11 cellular contexts compared by ENCODE assay signal in the genomic region with DNA sequence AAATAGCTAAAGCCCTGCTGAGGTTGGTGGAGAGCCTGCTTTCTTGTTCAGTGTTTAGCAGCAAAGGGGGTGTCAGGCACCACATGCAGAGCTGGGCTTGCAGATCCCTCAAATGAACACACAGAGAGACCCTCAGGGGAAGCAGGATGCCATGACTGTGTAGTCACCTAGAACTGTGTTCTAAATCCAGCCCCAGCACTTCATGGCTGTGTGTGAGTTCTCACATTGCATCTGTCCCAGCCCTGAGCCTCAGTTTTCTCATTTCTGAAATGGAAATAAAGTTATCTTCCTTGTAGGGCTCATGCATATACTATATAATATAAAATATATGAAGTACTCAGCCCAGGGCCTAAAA. TPM values are rescaled to one million over a fixed set of nuclear protein-coding genes. Genes with fewer than 3 reads are reported as not detected.
A peak's percentile ranks its signal among the peaks of the same experiment; 100 is the strongest.
DNase-seq lines count a peak whose midpoint lies in the region; ATAC-seq and TF ChIP-seq lines count a peak whose summit lies in the region.
"Had no signal": no experiment of that assay in that cellular context is flagged by ENCODE, and none has a peak within 500 bp of the region (broad histone marks: within the 10 kb centered on the region; RNA-seq: fewer than 3 reads in every experiment).

No MANE protein-coding gene starts in this region.

- H2BK5ac ChIP-seq in IMR-90 (ENCODE audit: low read depth, low read length, poor library complexity, severe bottlenecking) = peak overlapping the region; percentile 96

- CTCF ChIA-PET in IMR-90 (lab: Yijun Ruan, JAX) = no interaction called here

- peak overlapping the region; percentile 93 for H2AK5ac ChIP-seq in IMR-90 (ENCODE audit: low read depth, low read length)

- peak; percentile 33 for DNase-seq in ELR (ENCODE audit: low read depth)
- peak; percentile 27 for DNase-seq in IMR-90
- DNase-seq in left ventricle myocardium superior = no peak
- DNase-seq in HuH-7 (ENCODE audit: low spot score) = no peak
- DNase-seq in superior temporal gyrus (ENCODE audit: extremely low spot score) = no peak
- DNase-seq: DMS79, WERI-Rb-1 had no signal

- TF ChIP-seq RAD21 in IMR-90 (IDR thresholded peaks at IDR 0.05; ENCODE audit: low read length) = no peak

- peak overlapping the region; percentile 73 for H3K27ac ChIP-seq in IMR-90 (ENCODE audit: insufficient read depth, low read length)
- H3K27ac ChIP-seq: WERI-Rb-1 had no signal

- no peaks in the 10 kb centered on the region for H3K4me1 Mint-ChIP-seq in stimulated activated memory B cell treated with anti-CD40 and anti-IgM and Interleukin-4, amounts not matched to agents 10 μg/mL and 1 μg/mL and 100 μg/mL, for 72 hours

- peak overlapping the region; percentile 86 for H4K5ac ChIP-seq in IMR-90 (ENCODE audit: low read depth, low read length)

- peak overlapping the region; percentile 77 for H3K23ac ChIP-seq in IMR-90 (ENCODE audit: low read depth, low read length)

- POLR2A ChIA-PET in IMR-90 (lab: Charles Lee; ENCODE audit: unreplicated experiment) = no interaction called here

- ATAC-seq in IMR-90 (ENCODE audit: low read depth) = peak; percentile 7
- peak; percentile 7 for ATAC-seq in left ventricle myocardium superior
- no peak for ATAC-seq in HG02938 (IDR thresholded peaks at IDR 0.05; ENCODE audit: unreplicated experiment)
- no peak for ATAC-seq in stimulated activated memory B cell treated with anti-CD40 and anti-IgM and Interleukin-4, amounts not matched to agents 10 μg/mL and 1 μg/mL and 100 μg/mL, for 72 hours

- no peaks in the 10 kb centered on the region for H3K36me3 Mint-ChIP-seq in stimulated activated memory B cell treated with anti-CD40 and anti-IgM and Interleukin-4, amounts not matched to agents 10 μg/mL and 1 μg/mL and 100 μg/mL, for 72 hours

- peak overlapping the region; percentile 80 for H2BK120ac ChIP-seq in IMR-90 (ENCODE audit: low read depth, low read length)

- H2AFZ ChIP-seq in IMR-90 (replicated peaks; ENCODE audit: low read length, poor library complexity) = peak overlapping the region; percentile 34

- no peaks in the 10 kb centered on the region for H3K9me3 Mint-ChIP-seq in stimulated activated memory B cell treated with anti-CD40 and anti-IgM and Interleukin-4, amounts not matched to agents 10 μg/mL and 1 μg/mL and 100 μg/mL, for 72 hours
- H3K9me3 Mint-ChIP-seq: activated naive CD4-positive, alpha-beta T cell treated with anti-CD3 and anti-CD28 coated beads, Interleukin-2, amount 50 U/mL, for 24 hours had no signal

- H3K56ac ChIP-seq in IMR-90 (ENCODE audit: extremely low read depth, insufficient read depth, low read length) = peak overlapping the region; percentile 61

- peak overlapping the region; percentile 71; the same call in 2 of the 3 replicates for H2BK15ac ChIP-seq in IMR-90 (ENCODE audit: low read depth, low read length)

- H3K27me3 ChIP-seq in IMR-90 (ENCODE audit: control insufficient read depth, insufficient read depth, low read length) (no peaks in the 10 kb centered on the region), skeletal muscle satellite cell (ENCODE audit: control insufficient read depth, insufficient read depth, low read length) (no peaks in the 10 kb centered on the region)

- H3K36me3 ChIP-seq in IMR-90 (ENCODE audit: control insufficient read depth, insufficient read depth, low read length) = no peaks in the 10 kb centered on the region
- no peaks in the 10 kb centered on the region for H3K36me3 ChIP-seq in skeletal muscle satellite cell (ENCODE audit: insufficient read depth, low read length)
- H3K36me3 ChIP-seq: WERI-Rb-1 had no signal

- H3K27me3 Mint-ChIP-seq in stimulated activated memory B cell treated with anti-CD40 and anti-IgM and Interleukin-4, amounts not matched to agents 10 μg/mL and 1 μg/mL and 100 μg/mL, for 72 hours = peaks cover 22% of the 10 kb centered on the region
- H3K27me3 Mint-ChIP-seq: activated naive CD4-positive, alpha-beta T cell treated with anti-CD3 and anti-CD28 coated beads, Interleukin-2, amount 50 U/mL, for 24 hours had no signal

- H3K18ac ChIP-seq in IMR-90 (ENCODE audit: low read depth, low read length) = peak overlapping the region; percentile 87

- peak overlapping the region; percentile 58 to 61 for H4K8ac ChIP-seq in IMR-90 (ENCODE audit: low read depth in 2 of 2, low read length in 2 of 2)

- peak overlapping the region; percentile 56 for H2AK9ac ChIP-seq in IMR-90 (replicated peaks; ENCODE audit: low read depth, low read length, poor library complexity)

- H3K9ac ChIP-seq in IMR-90 (ENCODE audit: low read depth, low read length) = peak overlapping the region; percentile 49
- peak overlapping the region; percentile 19 for H3K9ac ChIP-seq in skeletal muscle satellite cell (ENCODE audit: low read depth, low read length)

- H3K4me3 Mint-ChIP-seq in stimulated activated memory B cell treated with anti-CD40 and anti-IgM and Interleukin-4, amounts not matched to agents 10 μg/mL and 1 μg/mL and 100 μg/mL, for 72 hours = no peak overlapping the region

- H3K4me3 ChIP-seq in IMR-90 (ENCODE audit: insufficient read depth, low read depth, low read length) (no peak overlapping the region), skeletal muscle satellite cell (ENCODE audit: low read length) (no peak overlapping the region)

- no peaks in the 10 kb centered on the region for H4K20me1 ChIP-seq in IMR-90 (ENCODE audit: insufficient read depth, low read length)

- H3K27ac Mint-ChIP-seq in stimulated activated memory B cell treated with anti-CD40 and anti-IgM and Interleukin-4, amounts not matched to agents 10 μg/mL and 1 μg/mL and 100 μg/mL, for 72 hours = no peak overlapping the region

- H4K91ac ChIP-seq in IMR-90 (ENCODE audit: insufficient read depth, low read depth, low read length) = peak overlapping the region; percentile 92

- no peak for TF ChIP-seq CTCF in IMR-90 (conservative IDR thresholded peaks at IDR 0.05; ENCODE audit: low read depth, low read length)

- H3K9me3 ChIP-seq in IMR-90 (ENCODE audit: control insufficient read depth, insufficient read depth, low read length) (no peaks in the 10 kb centered on the region), skeletal muscle satellite cell (replicated peaks; ENCODE audit: low read length) (no peaks in the 10 kb centered on the region)

- peak overlapping the region; percentile 86 for H3K14ac ChIP-seq in IMR-90 (replicated peaks; ENCODE audit: low read depth, low read length)

- dilution Hi-C loops in IMR-90 (cut with HindIII; ENCODE audit: low sequenced_read_pairs, unreplicated experiment) = no loop called here

- H3K4me2 ChIP-seq in IMR-90 (ENCODE audit: low read depth, low read length) (peak overlapping the region; percentile 20; the same call in 1 of the 2 replicates), skeletal muscle satellite cell (ENCODE audit: low read length) (peak overlapping the region; percentile 31)

- in situ Hi-C loops in IMR-90 (cut with MboI; ENCODE audit: low sequenced_read_pairs) = loop anchor here (25.0 kb wide), 1 partner anchor 789 kb away; a partner anchor contains a TSS

- peaks cover 45% of the 10 kb centered on the region for H3K9me1 ChIP-seq in IMR-90 (ENCODE audit: insufficient read depth, low read length)

- peaks cover 36% of the 10 kb centered on the region for H3K4me1 ChIP-seq in IMR-90 (ENCODE audit: control insufficient read depth, insufficient read depth, low read length)
- H3K4me1 ChIP-seq in skeletal muscle satellite cell (ENCODE audit: control insufficient read depth, insufficient read depth, low read length) = peaks cover 31% of the 10 kb centered on the region

- H2BK20ac ChIP-seq in IMR-90 (ENCODE audit: low read depth, low read length) = peak overlapping the region; percentile 93

- intact Hi-C loops in IMR-90 (cut with micrococcal nuclease) = no loop called here
- intact Hi-C loops in left ventricle myocardium superior (cut with micrococcal nuclease) = no loop called here

- BruUV-seq in IMR-90 (replicated peaks; lab: Mats Ljungman, UMichigan) = no TSS peak

- TF ChIP-seq POLR2A in IMR-90 (IDR thresholded peaks at IDR 0.05; ENCODE audit: low read depth, low read length) = no peak

- H3K79me1 ChIP-seq in IMR-90 (ENCODE audit: low read depth in 1 of 2, low read length in 2 of 2) = peaks cover 0 to 24% of the 10 kb centered on the region in 2 experiments; a peak in 2 of 4 replicates

- peak overlapping the region; percentile 94 for H3K4ac ChIP-seq in IMR-90 (ENCODE audit: low read depth, low read length)

TF ChIP-seq in IMR-90, 13 proteins besides CTCF, POLR2A, EP300 and RAD21:
- no peak for TF ChIP-seq SMC3 (IDR thresholded peaks at IDR 0.05; ENCODE audit: low read depth, low read length)
- TF ChIP-seq MAFK (IDR thresholded peaks at IDR 0.05; ENCODE audit: low read depth, low read length) = no peak
- TF ChIP-seq MAZ (IDR thresholded peaks at IDR 0.05; ENCODE audit: borderline replicate concordance, low read depth, low read length) = no peak
- TF ChIP-seq MXI1 (IDR thresholded peaks at IDR 0.05; ENCODE audit: borderline replicate concordance, low read depth, low read length) = no peak
TF ChIP-seq in IMR-90: peak in this region for 0.

RNA-seq across cellular contexts. Expression of a gene that starts 47.1 kb away (rescaled TPM):
- 48.6 and 70.0 TPM in 2 replicates for total RNA-seq in IMR-90 (2012; rRNA removed)
- polyA plus RNA-seq in IMR-90 (2012; rRNA removed) = 34.7 and 38.4 TPM in 2 replicates
- 7.5 and 12.7 TPM in 2 replicates for polyA plus RNA-seq in IMR-90 (2012; cell fraction: cytosol; rRNA removed)
- polyA plus RNA-seq in IMR-90 (2012; cell fraction: nucleus; rRNA removed; ENCODE audit: low replicate concordance) = 3.1 and 31.3 TPM in 2 replicates
- 80.3 TPM for total RNA-seq in left ventricle myocardium superior
- total RNA-seq in skeletal muscle satellite cell (2012; rRNA removed) = 39.5 and 44.4 TPM in 2 replicates

RNA-seq across cellular contexts. Expression of a gene that starts 47.3 kb away (rescaled TPM):
- total RNA-seq in IMR-90 (2012; rRNA removed) (0.90 and 1.1 TPM in 2 replicates), left ventricle myocardium superior (0.59 TPM)
- 0.99 and 1.1 TPM in 2 replicates for polyA plus RNA-seq in IMR-90 (2012; rRNA removed)
- polyA plus RNA-seq in IMR-90 (2012; cell fraction: cytosol; rRNA removed) = 0.40 and 0.84 TPM in 2 replicates
- 0.45 and 0.65 TPM in 2 replicates for polyA plus RNA-seq in IMR-90 (2012; cell fraction: nucleus; rRNA removed; ENCODE audit: low replicate concordance)
- 0.76 and 1.1 TPM in 2 replicates for total RNA-seq in skeletal muscle satellite cell (2012; rRNA removed)

Comparison
In these comparisons a context has a peak if more than half of its experiments do, and no peak if none do; other contexts are left out.
1. DNase-seq: peak in ELR (single experiment) and IMR-90 (single experiment); none in left ventricle myocardium superior (single experiment), HuH-7 (single experiment) and superior temporal gyrus (single experiment).
2. ATAC-seq: peak in IMR-90 (single experiment) and left ventricle myocardium superior (single experiment); none in HG02938 (single experiment) and stimulated activated memory B cell treated with anti-CD40 and anti-IgM and Interleukin-4, amounts not matched to agents 10 μg/mL and 1 μg/mL and 100 μg/mL, for 72 hours (single experiment).